ENCODE assay signal across 13 cellular contexts in the genomic region with DNA sequence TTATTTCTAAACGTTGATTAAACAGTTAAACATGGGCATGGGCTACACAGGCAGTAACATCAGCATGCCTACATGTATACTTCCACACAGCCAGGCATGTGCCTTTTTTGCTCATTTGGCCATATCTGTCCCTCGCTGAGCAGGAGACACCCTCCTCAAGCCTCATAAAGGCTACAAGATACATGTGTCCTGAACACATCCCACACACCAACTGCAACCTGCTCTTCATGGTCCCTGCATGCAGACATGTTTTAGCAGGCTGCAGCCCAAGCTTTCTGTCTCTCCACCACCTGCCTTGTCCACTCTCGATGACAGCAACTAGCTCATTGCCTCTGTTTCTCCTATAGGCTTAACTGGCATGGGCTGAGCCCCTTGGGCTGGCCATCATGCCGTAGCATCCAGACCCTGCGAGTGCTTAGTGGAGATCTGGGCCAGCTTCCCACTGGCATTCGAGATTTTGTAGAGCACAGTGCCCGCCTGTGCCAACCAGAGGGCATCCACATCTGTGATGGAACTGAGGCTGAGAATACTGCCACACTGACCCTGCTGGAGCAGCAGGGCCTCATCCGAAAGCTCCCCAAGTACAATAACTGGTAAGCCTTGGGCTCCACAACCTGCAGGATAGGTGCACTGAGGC. TPM values are rescaled to one million over a fixed set of nuclear protein-coding genes. Genes with fewer than 3 reads are reported as not detected.
A peak's percentile ranks its signal among the peaks of the same experiment; 100 is the strongest.
DNase-seq lines count a peak whose midpoint lies in the region; FAIRE-seq and TF ChIP-seq lines count a peak whose summit lies in the region.
"Had no signal": no experiment of that assay in that cellular context is flagged by ENCODE, and none has a peak within 500 bp of the region (broad histone marks: within the 10 kb centered on the region; RNA-seq: fewer than 3 reads in every experiment).

No MANE protein-coding gene starts in this region.

- H3K4me3 Mint-ChIP-seq in T-helper 1 cell treated with Interleukin-12 subunit alpha and Interleukin-12 subunit beta and Interleukin-4 antibody, amounts not matched to agents 30 μg/mL and 1 μg/mL, for 36 hours = peak overlapping the region; percentile 62
- H3K4me3 Mint-ChIP-seq in astrocyte (ENCODE audit: unreplicated experiment) = peak overlapping the region; percentile 69
- H3K4me3 Mint-ChIP-seq in neural progenitor cell = peak overlapping the region; percentile 30
- H3K4me3 Mint-ChIP-seq in mesothelial cell of epicardium = no peak overlapping the region

- no peaks in the 10 kb centered on the region for H3K9me3 Mint-ChIP-seq in T-helper 1 cell treated with Interleukin-12 subunit alpha and Interleukin-12 subunit beta and Interleukin-4 antibody, amounts not matched to agents 30 μg/mL and 1 μg/mL, for 36 hours
- H3K9me3 Mint-ChIP-seq in astrocyte (ENCODE audit: unreplicated experiment) (no peaks in the 10 kb centered on the region), neural progenitor cell (no peaks in the 10 kb centered on the region), mesothelial cell of epicardium (no peaks in the 10 kb centered on the region)

- FAIRE-seq in astrocyte (lab: Jason Lieb, UNC) = no peak

- TF ChIP-seq CTCF in HEK293 (tag by site-specific recombination; IDR thresholded peaks at IDR 0.05) = no peak
- TF ChIP-seq CTCF in astrocyte (IDR thresholded peaks at IDR 0.05; ENCODE audit: insufficient read depth, low read depth, low read length) = no peak
- TF ChIP-seq CTCF in neural progenitor cell (IDR thresholded peaks at IDR 0.05) = no peak
- no peak for TF ChIP-seq CTCF in mesothelial cell of epicardium (IDR thresholded peaks at IDR 0.05; ENCODE audit: unreplicated experiment)

- H3K36me3 ChIP-seq in HEK293 (ENCODE audit: control insufficient read depth in 2 of 2, insufficient read depth in 1 of 2, low read length in 2 of 2) (peaks cover 0 to 40% of the 10 kb centered on the region in 2 experiments; a peak in 2 of 3 replicates), astrocyte (ENCODE audit: insufficient read depth, low read length) (no peaks in the 10 kb centered on the region), neural progenitor cell (no peaks in the 10 kb centered on the region)

- no peak overlapping the region for H3K4me2 ChIP-seq in astrocyte (ENCODE audit: low read length)
- no peak overlapping the region for H3K4me2 ChIP-seq in neural progenitor cell

- peak overlapping the region; percentile 65 for H3K27ac Mint-ChIP-seq in T-helper 1 cell treated with Interleukin-12 subunit alpha and Interleukin-12 subunit beta and Interleukin-4 antibody, amounts not matched to agents 30 μg/mL and 1 μg/mL, for 36 hours
- H3K27ac Mint-ChIP-seq in astrocyte (ENCODE audit: unreplicated experiment) (peak overlapping the region; percentile 19), neural progenitor cell (no peak overlapping the region), mesothelial cell of epicardium (no peak overlapping the region)

- no peak overlapping the region for H3K9ac ChIP-seq in astrocyte (ENCODE audit: low read length)
- no peak overlapping the region for H3K9ac ChIP-seq in neural progenitor cell

- H3K4me3 ChIP-seq in HEK293 (ENCODE audit: low read depth, low read length) = no peak overlapping the region
- no peak overlapping the region for H3K4me3 ChIP-seq in astrocyte (ENCODE audit: insufficient read depth, low read depth, low read length)
- no peak overlapping the region for H3K4me3 ChIP-seq in neural progenitor cell
- H3K4me3 ChIP-seq: heart right ventricle had no signal

- no peaks in the 10 kb centered on the region for H3K27me3 Mint-ChIP-seq in T-helper 1 cell treated with Interleukin-12 subunit alpha and Interleukin-12 subunit beta and Interleukin-4 antibody, amounts not matched to agents 30 μg/mL and 1 μg/mL, for 36 hours (ENCODE audit: low read depth)
- H3K27me3 Mint-ChIP-seq in astrocyte (ENCODE audit: low read depth, unreplicated experiment) = peaks cover 4% of the 10 kb centered on the region
- peaks cover 10% of the 10 kb centered on the region for H3K27me3 Mint-ChIP-seq in neural progenitor cell (ENCODE audit: insufficient read depth, low read depth)
- H3K27me3 Mint-ChIP-seq in mesothelial cell of epicardium (ENCODE audit: low read depth) = no peaks in the 10 kb centered on the region

- DNase-seq in T-helper 1 cell = no peak
- DNase-seq in astrocyte (ENCODE audit: low read depth) = no peak
- DNase-seq in neural progenitor cell (ENCODE audit: low spot score) = no peak
- DNase-seq in HPDE6-E6E7 (ENCODE audit: extremely low spot score) = no peak
- no peak for DNase-seq in medulla oblongata (ENCODE audit: extremely low spot score)
- no peak for DNase-seq in mesothelial cell of epicardium (ENCODE audit: low spot score in 2 of 2, unreplicated experiment in 2 of 2)
- DNase-seq: activated CD4-positive, alpha-beta T cell treated with anti-CD3 and anti-CD28 coated beads for 48 hours; heart right ventricle; KG1; stimulated activated naive CD4-positive, alpha-beta T cell treated with Interleukin-2 at 50 U/mL for 16 hours had no signal

- H2AFZ ChIP-seq in astrocyte (ENCODE audit: low read depth, low read length) = no peak overlapping the region
- no peak overlapping the region for H2AFZ ChIP-seq in neural progenitor cell (replicated peaks)
- H2AFZ ChIP-seq: GM23248 had no signal

- peaks cover 24% of the 10 kb centered on the region for H3K36me3 Mint-ChIP-seq in T-helper 1 cell treated with Interleukin-12 subunit alpha and Interleukin-12 subunit beta and Interleukin-4 antibody, amounts not matched to agents 30 μg/mL and 1 μg/mL, for 36 hours (ENCODE audit: low read depth)
- H3K36me3 Mint-ChIP-seq in astrocyte (ENCODE audit: low read depth, unreplicated experiment) (peaks cover 24% of the 10 kb centered on the region), neural progenitor cell (no peaks in the 10 kb centered on the region), mesothelial cell of epicardium (no peaks in the 10 kb centered on the region)

- POLR2A ChIA-PET in HEK293 (lab: Yijun Ruan, JAX) = interaction anchor here (1.9 kb wide), 1 partner anchor 17 kb away, joined by 6 read pairs; the partner anchor contains the start of genes DCAF11 and NRL

- no peaks in the 10 kb centered on the region for H3K9me3 ChIP-seq in HEK293 (ENCODE audit: control insufficient read depth, insufficient read depth, low read depth, low read length)
- no peaks in the 10 kb centered on the region for H3K9me3 ChIP-seq in astrocyte (ENCODE audit: insufficient read depth, low read depth, low read length)
- no peaks in the 10 kb centered on the region for H3K9me3 ChIP-seq in neural progenitor cell (ENCODE audit: low read depth)
- H3K9me3 ChIP-seq: heart right ventricle had no signal

- no peaks in the 10 kb centered on the region for H4K20me1 ChIP-seq in astrocyte (ENCODE audit: insufficient read depth, low read length)
- no peaks in the 10 kb centered on the region for H4K20me1 ChIP-seq in neural progenitor cell (ENCODE audit: low read depth)

- no peak overlapping the region for H3K27ac ChIP-seq in HEK293 (ENCODE audit: extremely low read depth, low read depth, low read length)
- H3K27ac ChIP-seq in astrocyte (ENCODE audit: low read depth, low read length) = no peak overlapping the region
- no peak overlapping the region for H3K27ac ChIP-seq in neural progenitor cell
- H3K27ac ChIP-seq: GM23248 had no signal

- CTCF ChIA-PET in HEK293 (lab: Yijun Ruan, JAX) = interaction anchor here (0.7 to 9.4 kb wide), 4 partner anchors 10 to 374 kb away, joined by 3 to 145 read pairs (median 12); partner anchors contain the start of gene IRF9

- H3F3A ChIP-seq in neural progenitor cell (ENCODE audit: low read depth) = peaks cover 24% of the 10 kb centered on the region

- no peaks in the 10 kb centered on the region for H3K27me3 ChIP-seq in astrocyte (ENCODE audit: insufficient read depth, low read length)
- no peaks in the 10 kb centered on the region for H3K27me3 ChIP-seq in neural progenitor cell
- H3K27me3 ChIP-seq: heart right ventricle had no signal

- no peaks in the 10 kb centered on the region for H3K79me2 ChIP-seq in astrocyte (ENCODE audit: insufficient read depth, low read length)
- H3K79me2 ChIP-seq in neural progenitor cell (ENCODE audit: low read depth) = no peaks in the 10 kb centered on the region

- H3K4me1 ChIP-seq in HEK293 (ENCODE audit: control insufficient read depth, insufficient read depth, low read length) = peaks cover 3% of the 10 kb centered on the region; the same call in 1 of the 2 replicates
- H3K4me1 ChIP-seq in astrocyte (ENCODE audit: insufficient read depth, low read length) = peaks cover 6% of the 10 kb centered on the region
- H3K4me1 ChIP-seq in neural progenitor cell = peaks cover 10% of the 10 kb centered on the region

- H3K4me1 Mint-ChIP-seq in T-helper 1 cell treated with Interleukin-12 subunit alpha and Interleukin-12 subunit beta and Interleukin-4 antibody, amounts not matched to agents 30 μg/mL and 1 μg/mL, for 36 hours (ENCODE audit: low read depth) = peaks cover 18% of the 10 kb centered on the region
- H3K4me1 Mint-ChIP-seq in astrocyte (ENCODE audit: low read depth, unreplicated experiment) (peaks cover 15% of the 10 kb centered on the region), neural progenitor cell (peaks cover 22% of the 10 kb centered on the region), mesothelial cell of epicardium (peaks cover 20% of the 10 kb centered on the region)

TF ChIP-seq in HEK293, 187 proteins besides CTCF, POLR2A, EP300 and RAD21:
- no peak for TF ChIP-seq TCF7L2 (IDR thresholded peaks at IDR 0.05; ENCODE audit: borderline replicate concordance, low read depth, low read length)
- TF ChIP-seq ZNF600 (tag by site-specific recombination; IDR thresholded peaks at IDR 0.05) = peak; percentile 43; the same call in 1 of the 2 replicates

RNA-seq across cellular contexts. Expression of gene PCK2, which starts 2.6 kb away (rescaled TPM):
- total RNA-seq in astrocyte (73.8 and 101 TPM in 2 replicates), neural progenitor cell (ENCODE audit: low replicate concordance) (11.1 and 26.6 TPM in 2 replicates), mesothelial cell of epicardium (18.9 to 22.2 TPM (median 20.6 TPM) in 3 replicates)

RNA-seq across cellular contexts. Expression of gene DCAF11, which starts 17.9 kb away (rescaled TPM):
- total RNA-seq in astrocyte (26.9 and 27.1 TPM in 2 replicates), neural progenitor cell (ENCODE audit: low replicate concordance) (66.5 and 83.8 TPM in 2 replicates), mesothelial cell of epicardium (62.3 to 71.1 TPM (median 63.7 TPM) in 3 replicates)

RNA-seq across cellular contexts. Expression of gene NRL, which starts 18.1 kb away (rescaled TPM):
- total RNA-seq in astrocyte (0.48 and 0.70 TPM in 2 replicates), neural progenitor cell (ENCODE audit: low replicate concordance) (0.54 and 1.9 TPM in 2 replicates), mesothelial cell of epicardium (1.5 to 2.0 TPM (median 1.8 TPM) in 3 replicates)

RNA-seq across cellular contexts. Expression of gene CPNE6, which starts 25.3 kb away (rescaled TPM):
- total RNA-seq in astrocyte = not detected in 2 replicates
- not detected in 2 replicates for total RNA-seq in neural progenitor cell (ENCODE audit: low replicate concordance)
- total RNA-seq in mesothelial cell of epicardium = not detected in 3 replicates
- total RNA-seq: GM23248 had no signal

RNA-seq across cellular contexts. Expression of gene FITM1, which starts 33.8 kb away (rescaled TPM):
- total RNA-seq in astrocyte = 0.25 TPM in 1 of 2 replicates, not detected in the other
- 0.77 and 1.2 TPM in 2 replicates for total RNA-seq in neural progenitor cell (ENCODE audit: low replicate concordance)
- 0.75 to 1.5 TPM (median 1.0 TPM) in 3 replicates for total RNA-seq in mesothelial cell of epicardium
- total RNA-seq: GM23248 had no signal

Comparison
In these comparisons a context has a peak if more than half of its experiments do, and no peak if none do; other contexts are left out.
1. H3K27ac Mint-ChIP-seq: peak in T-helper 1 cell treated with Interleukin-12 subunit alpha and Interleukin-12 subunit beta and Interleukin-4 antibody, amounts not matched to agents 30 μg/mL and 1 μg/mL, for 36 hours (single experiment) and astrocyte (single experiment); none in neural progenitor cell (single experiment) and mesothelial cell of epicardium (single experiment).